In the genomic region with DNA sequence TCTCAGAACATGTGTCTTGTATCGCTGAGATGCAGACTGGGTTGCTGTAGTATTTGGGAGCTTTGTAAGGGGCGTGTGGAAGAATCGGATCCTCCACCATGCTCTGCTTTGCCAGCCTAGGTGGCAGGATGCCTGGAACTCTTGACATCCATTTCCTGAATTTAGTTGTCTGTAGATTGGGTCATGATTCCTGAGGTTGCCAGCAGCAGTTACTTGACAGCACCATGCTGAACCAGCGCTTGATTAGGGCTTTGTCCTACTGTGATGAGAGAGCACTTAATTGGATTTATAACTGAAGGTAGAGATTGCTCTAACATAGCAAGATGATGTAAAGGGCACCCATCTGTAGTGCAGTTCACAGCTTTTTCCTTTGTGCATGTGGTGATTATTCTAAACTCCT, we compare ENCODE assay signal across 12 cellular contexts.
DNase-seq lines count a peak whose midpoint lies in the region; ATAC-seq, FAIRE-seq and TF ChIP-seq lines count a peak whose summit lies in the region.
"Had no signal": no experiment of that assay in that cellular context is flagged by ENCODE, and none has a peak within 500 bp of the region (broad histone marks: within the 10 kb centered on the region; RNA-seq: fewer than 3 reads in every experiment).

No MANE protein-coding gene starts in this region.

- FAIRE-seq in astrocyte (lab: Jason Lieb, UNC): peak; percentile 9

- H3K79me2 ChIP-seq in astrocyte (ENCODE audit: insufficient read depth, low read length): no peaks in the 10 kb centered on the region
- H3K79me2 ChIP-seq in mesendoderm (ENCODE audit: control insufficient read depth, insufficient read depth, low read length): no peaks in the 10 kb centered on the region

- H4K20me1 ChIP-seq in astrocyte (ENCODE audit: insufficient read depth, low read length): peaks cover 5% of the 10 kb centered on the region

- H3K4me3 ChIP-seq in astrocyte (ENCODE audit: insufficient read depth, low read depth, low read length): no peak overlapping the region
- no peak overlapping the region for H3K4me3 ChIP-seq in mesendoderm (ENCODE audit: low read length)
- no peak overlapping the region for H3K4me3 ChIP-seq in tibial artery
- H3K4me3 ChIP-seq: HAP-1 had no signal

- no CpG with 5 or more reads among the region's 4 CpGs for WGBS in mesendoderm (ENCODE audit: extremely low coverage, insufficient coverage, low lambda C conversion rate)

- TF ChIP-seq CTCF in CD4-positive, alpha-beta T cell (IDR thresholded peaks at IDR 0.05): no peak
- no peak for TF ChIP-seq CTCF in astrocyte (IDR thresholded peaks at IDR 0.05; ENCODE audit: insufficient read depth, low read depth, low read length)
- TF ChIP-seq CTCF in tibial artery (IDR thresholded peaks at IDR 0.05): no peak

- H3K4ac ChIP-seq in mesendoderm (ENCODE audit: low read depth, low read length): no peak overlapping the region

- CTCF ChIA-PET in CD4-positive, alpha-beta T cell (lab: Charles Lee): interaction anchor here (0.6 to 1.8 kb wide), 9 partner anchors 9 to 381 kb away, joined by 3 to 23 read pairs (median 3); partner anchors contain the start of gene ASCC2

- H3K9ac ChIP-seq in astrocyte (ENCODE audit: low read length) (no peak overlapping the region), mesendoderm (ENCODE audit: low read length) (no peak overlapping the region)

- H3K56ac ChIP-seq in mesendoderm (ENCODE audit: low read length): no peak overlapping the region

- H3K27me3 Mint-ChIP-seq in CD4-positive, alpha-beta T cell: no peaks in the 10 kb centered on the region
- no peaks in the 10 kb centered on the region for H3K27me3 Mint-ChIP-seq in astrocyte (ENCODE audit: low read depth, unreplicated experiment)
- H3K27me3 Mint-ChIP-seq in T-helper 17 cell: no peaks in the 10 kb centered on the region
- H3K27me3 Mint-ChIP-seq: activated T-helper 17 cell treated with anti-CD3 and anti-CD28 coated beads, Interleukin-2, amount 50 U/mL, for 72 hours had no signal

- H2BK15ac ChIP-seq in mesendoderm (replicated peaks; ENCODE audit: low read depth): no peak overlapping the region

- POLR2A ChIA-PET in CD4-positive, alpha-beta T cell (lab: Charles Lee): interaction anchor here (0.6 to 1.3 kb wide), 3 partner anchors 167 to 451 kb away, joined by 3 to 7 read pairs (median 3); partner anchors contain the start of genes ASCC2 and THOC5

- ATAC-seq in CD4-positive, alpha-beta T cell (ENCODE audit: poor library complexity): no peak
- ATAC-seq in GM21825 (IDR thresholded peaks at IDR 0.05; ENCODE audit: unreplicated experiment) (no peak), T-helper 17 cell (no peak)

- no peaks in the 10 kb centered on the region for H3K9me3 ChIP-seq in CD4-positive, alpha-beta T cell (ENCODE audit: control insufficient read depth, low read length)
- H3K9me3 ChIP-seq in astrocyte (ENCODE audit: insufficient read depth, low read depth, low read length): no peaks in the 10 kb centered on the region
- no peaks in the 10 kb centered on the region for H3K9me3 ChIP-seq in tibial artery
- no peaks in the 10 kb centered on the region for H3K9me3 ChIP-seq in T-helper 17 cell (ENCODE audit: control insufficient read depth, low read length, poor library complexity, severe bottlenecking)
- H3K9me3 ChIP-seq: HAP-1 had no signal

- H4K5ac ChIP-seq in mesendoderm (ENCODE audit: low read length): no peak overlapping the region

- no peak overlapping the region for H2AFZ ChIP-seq in astrocyte (ENCODE audit: low read depth, low read length)

- peaks cover 15% of the 10 kb centered on the region for H3K36me3 ChIP-seq in astrocyte (ENCODE audit: insufficient read depth, low read length)
- H3K36me3 ChIP-seq in mesendoderm (ENCODE audit: control insufficient read depth, insufficient read depth, low read length): no peaks in the 10 kb centered on the region
- peaks cover 45 to 60% (median 46%) of the 10 kb centered on the region in 3 donors for H3K36me3 ChIP-seq in tibial artery

- H3K4me2 ChIP-seq in astrocyte (ENCODE audit: low read length) (no peak overlapping the region), mesendoderm (ENCODE audit: low read length) (no peak overlapping the region)

- no peak for DNase-seq in CD4-positive, alpha-beta T cell
- DNase-seq in NCI-H1092 (lab: John Stamatoyannopoulos, UW) (peak; percentile 60), astrocyte (ENCODE audit: low read depth) (no peak), mesendoderm (peak; percentile 58), tibial artery (no peak), superior temporal gyrus (ENCODE audit: extremely low spot score) (no peak), T-helper 17 cell (no peak)

- H3K23ac ChIP-seq in mesendoderm (ENCODE audit: low read length): no peak overlapping the region

- H3K27me3 ChIP-seq in CD4-positive, alpha-beta T cell (ENCODE audit: control insufficient read depth, insufficient read depth, low read length): no peaks in the 10 kb centered on the region
- H3K27me3 ChIP-seq in astrocyte (ENCODE audit: insufficient read depth, low read length) (no peaks in the 10 kb centered on the region), mesendoderm (ENCODE audit: insufficient read depth, low read length, poor library complexity) (no peaks in the 10 kb centered on the region), tibial artery (no peaks in the 10 kb centered on the region)
- H3K27me3 ChIP-seq: foreskin keratinocyte had no signal

- H4K8ac ChIP-seq in mesendoderm (ENCODE audit: low read depth, low read length): no peak overlapping the region

- no peak overlapping the region for H3K18ac ChIP-seq in mesendoderm (ENCODE audit: low read length)

- H2AK5ac ChIP-seq in mesendoderm (ENCODE audit: low read length): no peak overlapping the region

- H2BK120ac ChIP-seq in mesendoderm (ENCODE audit: low read depth, low read length): no peak overlapping the region

- intact Hi-C loops in CD4-positive, alpha-beta T cell (cut with DNase I, micrococcal nuclease): loop anchor here (1.0 to 10.0 kb wide), 9 partner anchors 166 to 610 kb away; partner anchors contain the start of gene ASCC2 (in 2 of the 2)
- intact Hi-C loops in tibial artery (cut with DNase I; ENCODE audit: low total_unique reads): loop anchor here (10.0 kb wide), 4 partner anchors 120 to 370 kb away; partner anchors contain the start of genes ASCC2 and MTMR3

- no peaks in the 10 kb centered on the region for H3K9me3 Mint-ChIP-seq in CD4-positive, alpha-beta T cell
- H3K9me3 Mint-ChIP-seq in astrocyte (ENCODE audit: unreplicated experiment): no peaks in the 10 kb centered on the region
- H3K9me3 Mint-ChIP-seq: activated T-helper 17 cell treated with anti-CD3 and anti-CD28 coated beads, Interleukin-2, amount 50 U/mL, for 72 hours; nephron progenitor cell had no signal

- H3K36me3 Mint-ChIP-seq in CD4-positive, alpha-beta T cell (ENCODE audit: low read depth): peaks cover 78% of the 10 kb centered on the region
- H3K36me3 Mint-ChIP-seq in astrocyte (ENCODE audit: low read depth, unreplicated experiment) (peaks cover 8% of the 10 kb centered on the region), T-helper 17 cell (ENCODE audit: low read depth) (peaks cover 4% of the 10 kb centered on the region)

- no peak overlapping the region for H3K4me3 Mint-ChIP-seq in CD4-positive, alpha-beta T cell
- no peak overlapping the region for H3K4me3 Mint-ChIP-seq in astrocyte (ENCODE audit: unreplicated experiment)
- no peak overlapping the region for H3K4me3 Mint-ChIP-seq in T-helper 17 cell
- H3K4me3 Mint-ChIP-seq: activated T-helper 17 cell treated with anti-CD3 and anti-CD28 coated beads, Interleukin-2, amount 50 U/mL, for 72 hours; nephron progenitor cell had no signal

- peaks cover 16% of the 10 kb centered on the region for H3K4me1 ChIP-seq in astrocyte (ENCODE audit: insufficient read depth, low read length)
- H3K4me1 ChIP-seq in mesendoderm (ENCODE audit: control insufficient read depth, low read depth, low read length): no peaks in the 10 kb centered on the region
- no peaks in the 10 kb centered on the region for H3K4me1 ChIP-seq in tibial artery
- H3K4me1 ChIP-seq: foreskin keratinocyte had no signal

- H3K27ac Mint-ChIP-seq in CD4-positive, alpha-beta T cell: peak overlapping the region; percentile 6
- H3K27ac Mint-ChIP-seq in astrocyte (ENCODE audit: unreplicated experiment) (no peak overlapping the region), T-helper 17 cell (no peak overlapping the region)
- H3K27ac Mint-ChIP-seq: activated T-helper 17 cell treated with anti-CD3 and anti-CD28 coated beads, Interleukin-2, amount 50 U/mL, for 72 hours; nephron progenitor cell had no signal

- no peak overlapping the region for H3K27ac ChIP-seq in CD4-positive, alpha-beta T cell (ENCODE audit: low read depth, low read length)
- no peak overlapping the region for H3K27ac ChIP-seq in astrocyte (ENCODE audit: low read depth, low read length)
- H3K27ac ChIP-seq in mesendoderm (ENCODE audit: low read depth, low read length): no peak overlapping the region
- H3K27ac ChIP-seq in tibial artery: no peak overlapping the region
- H3K27ac ChIP-seq: foreskin keratinocyte had no signal

- no peak overlapping the region for H2BK5ac ChIP-seq in mesendoderm (ENCODE audit: low read length)

- H3K4me1 Mint-ChIP-seq in CD4-positive, alpha-beta T cell (ENCODE audit: low read depth): peaks cover 8% of the 10 kb centered on the region
- peaks cover 18% of the 10 kb centered on the region for H3K4me1 Mint-ChIP-seq in astrocyte (ENCODE audit: low read depth, unreplicated experiment)
- peaks cover 2% of the 10 kb centered on the region for H3K4me1 Mint-ChIP-seq in T-helper 17 cell
- H3K4me1 Mint-ChIP-seq: activated T-helper 17 cell treated with anti-CD3 and anti-CD28 coated beads, Interleukin-2, amount 50 U/mL, for 72 hours; nephron progenitor cell had no signal

- H3K79me1 ChIP-seq in mesendoderm (ENCODE audit: low read length): no peaks in the 10 kb centered on the region

Comparison
In these comparisons a context has a peak if more than half of its experiments do, and no peak if none do; other contexts are left out.
1. DNase-seq: peak in NCI-H1092 (single experiment) and mesendoderm (single experiment); none in CD4-positive, alpha-beta T cell (0 of 10), astrocyte (single experiment), tibial artery (0 of 2), superior temporal gyrus (single experiment) and T-helper 17 cell (0 of 3).